Comparison of ENCODE assay signal across 1 cellular context in the genomic region with DNA sequence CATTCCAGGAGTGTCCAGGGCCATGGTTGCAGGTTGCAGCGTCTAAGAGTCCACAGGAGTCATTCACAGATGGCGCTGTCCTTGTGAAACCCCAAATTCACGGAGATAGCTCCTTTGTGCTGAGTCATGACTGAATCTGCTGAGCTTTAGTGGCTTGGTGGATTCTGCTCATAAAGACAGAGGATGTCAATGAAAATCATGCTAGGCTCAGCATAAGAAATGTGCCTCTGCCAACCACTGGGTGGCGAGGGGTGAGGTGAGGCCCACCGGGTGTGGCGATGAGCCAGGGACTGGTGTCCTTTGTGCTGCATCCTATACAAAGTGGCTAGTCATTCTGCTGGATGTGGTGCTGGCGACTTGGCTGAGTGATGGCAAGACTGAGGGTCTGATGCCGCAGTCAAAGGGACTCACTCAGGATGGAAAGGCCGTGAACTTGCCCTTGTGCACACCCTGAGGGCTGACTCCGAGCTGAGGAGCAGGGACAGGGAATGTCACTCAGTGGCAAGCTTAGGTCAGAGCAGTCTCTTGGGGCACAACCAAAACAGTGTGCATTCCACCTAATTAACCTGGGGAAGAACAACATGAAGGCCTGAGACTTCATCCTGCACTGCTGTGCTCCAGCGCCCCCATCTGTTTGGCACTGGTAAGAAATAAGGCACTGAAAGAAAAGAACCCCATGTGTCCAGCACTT.
TF ChIP-seq lines count a peak whose summit lies in the region.

No MANE protein-coding gene starts in this region.

TF ChIP-seq in K562, 482 proteins besides CTCF, POLR2A, EP300 and RAD21 (continued from another document and continues in another):
- no peak for TF ChIP-seq ZKSCAN1 (IDR thresholded peaks at IDR 0.05; ENCODE audit: low read depth, low read length)
- no peak for TF ChIP-seq RAD51 (IDR thresholded peaks at IDR 0.05; ENCODE audit: borderline replicate concordance, low read depth)
- no peak for TF ChIP-seq NELFE (IDR thresholded peaks at IDR 0.05; ENCODE audit: insufficient read depth, insufficient read length)
- TF ChIP-seq TEAD2 (tag; IDR thresholded peaks at IDR 0.05): no peak
- no peak for TF ChIP-seq FOXA3 (CRISPR knock-in tag; conservative IDR thresholded peaks at IDR 0.05 in 1 of 2, IDR thresholded peaks at IDR 0.05 in 1 of 2)
- TF ChIP-seq PTTG1 (tag; IDR thresholded peaks at IDR 0.05; ENCODE audit: low read depth): no peak
- no peak for TF ChIP-seq EHMT2 (IDR thresholded peaks at IDR 0.05)
- TF ChIP-seq, protein P1, sequence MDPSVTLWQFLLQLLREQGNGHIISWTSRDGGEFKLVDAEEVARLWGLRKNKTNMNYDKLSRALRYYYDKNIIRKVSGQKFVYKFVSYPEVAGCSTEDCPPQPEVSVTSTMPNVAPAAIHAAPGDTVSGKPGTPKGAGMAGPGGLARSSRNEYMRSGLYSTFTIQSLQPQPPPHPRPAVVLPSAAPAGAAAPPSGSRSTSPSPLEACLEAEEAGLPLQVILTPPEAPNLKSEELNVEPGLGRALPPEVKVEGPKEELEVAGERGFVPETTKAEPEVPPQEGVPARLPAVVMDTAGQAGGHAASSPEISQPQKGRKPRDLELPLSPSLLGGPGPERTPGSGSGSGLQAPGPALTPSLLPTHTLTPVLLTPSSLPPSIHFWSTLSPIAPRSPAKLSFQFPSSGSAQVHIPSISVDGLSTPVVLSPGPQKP (CRISPR knock-in tag; IDR thresholded peaks at IDR 0.05): no peak
- TF ChIP-seq YBX1 (IDR thresholded peaks at IDR 0.05): no peak
- no peak for TF ChIP-seq HNRNPH1 (optimal IDR thresholded peaks at IDR 0.05; ENCODE audit: low read depth, low read length)
- TF ChIP-seq DMBX1 (CRISPR knock-in tag; IDR thresholded peaks at IDR 0.05; ENCODE audit: borderline replicate concordance): no peak
- TF ChIP-seq, protein P2, sequence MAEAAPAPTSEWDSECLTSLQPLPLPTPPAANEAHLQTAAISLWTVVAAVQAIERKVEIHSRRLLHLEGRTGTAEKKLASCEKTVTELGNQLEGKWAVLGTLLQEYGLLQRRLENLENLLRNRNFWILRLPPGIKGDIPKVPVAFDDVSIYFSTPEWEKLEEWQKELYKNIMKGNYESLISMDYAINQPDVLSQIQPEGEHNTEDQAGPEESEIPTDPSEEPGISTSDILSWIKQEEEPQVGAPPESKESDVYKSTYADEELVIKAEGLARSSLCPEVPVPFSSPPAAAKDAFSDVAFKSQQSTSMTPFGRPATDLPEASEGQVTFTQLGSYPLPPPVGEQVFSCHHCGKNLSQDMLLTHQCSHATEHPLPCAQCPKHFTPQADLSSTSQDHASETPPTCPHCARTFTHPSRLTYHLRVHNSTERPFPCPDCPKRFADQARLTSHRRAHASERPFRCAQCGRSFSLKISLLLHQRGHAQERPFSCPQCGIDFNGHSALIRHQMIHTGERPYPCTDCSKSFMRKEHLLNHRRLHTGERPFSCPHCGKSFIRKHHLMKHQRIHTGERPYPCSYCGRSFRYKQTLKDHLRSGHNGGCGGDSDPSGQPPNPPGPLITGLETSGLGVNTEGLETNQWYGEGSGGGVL (CRISPR knock-in tag; IDR thresholded peaks at IDR 0.05): no peak
- TF ChIP-seq CBFB (CRISPR knock-in tag; IDR thresholded peaks at IDR 0.05): no peak; the same call in 1 of the 2 replicates
- 0 out of 2 replicates have a peak, but pooled peaks have one; percentile 37 for TF ChIP-seq DPF2 (IDR thresholded peaks at IDR 0.05)
- no peak for TF ChIP-seq MCM3 (IDR thresholded peaks at IDR 0.05)
- TF ChIP-seq RBM17 (IDR thresholded peaks at IDR 0.05; ENCODE audit: borderline replicate concordance, low read depth, low read length): no peak
- TF ChIP-seq MTA3 (IDR thresholded peaks at IDR 0.05; ENCODE audit: borderline replicate concordance): 0 out of 2 replicates have a peak, but pooled peaks have one; percentile 4
- TF ChIP-seq, protein P3, sequence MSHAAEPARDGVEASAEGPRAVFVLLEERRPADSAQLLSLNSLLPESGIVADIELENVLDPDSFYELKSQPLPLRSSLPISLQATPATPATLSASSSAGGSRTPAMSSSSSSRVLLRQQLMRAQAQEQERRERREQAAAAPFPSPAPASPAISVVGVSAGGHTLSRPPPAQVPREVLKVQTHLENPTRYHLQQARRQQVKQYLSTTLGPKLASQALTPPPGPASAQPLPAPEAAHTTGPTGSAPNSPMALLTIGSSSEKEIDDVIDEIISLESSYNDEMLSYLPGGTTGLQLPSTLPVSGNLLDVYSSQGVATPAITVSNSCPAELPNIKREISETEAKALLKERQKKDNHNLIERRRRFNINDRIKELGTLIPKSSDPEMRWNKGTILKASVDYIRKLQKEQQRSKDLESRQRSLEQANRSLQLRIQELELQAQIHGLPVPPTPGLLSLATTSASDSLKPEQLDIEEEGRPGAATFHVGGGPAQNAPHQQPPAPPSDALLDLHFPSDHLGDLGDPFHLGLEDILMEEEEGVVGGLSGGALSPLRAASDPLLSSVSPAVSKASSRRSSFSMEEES (CRISPR knock-in tag; IDR thresholded peaks at IDR 0.05): no peak
- TF ChIP-seq HDAC3 (IDR thresholded peaks at IDR 0.05; ENCODE audit: borderline replicate concordance, partially characterized antibody): no peak
- no peak for TF ChIP-seq SAFB (IDR thresholded peaks at IDR 0.05; ENCODE audit: borderline replicate concordance, low read depth, low read length)
- no peak for TF ChIP-seq ZNF445 (CRISPR knock-in tag; IDR thresholded peaks at IDR 0.05; ENCODE audit: low read depth)
- TF ChIP-seq, protein P4, sequence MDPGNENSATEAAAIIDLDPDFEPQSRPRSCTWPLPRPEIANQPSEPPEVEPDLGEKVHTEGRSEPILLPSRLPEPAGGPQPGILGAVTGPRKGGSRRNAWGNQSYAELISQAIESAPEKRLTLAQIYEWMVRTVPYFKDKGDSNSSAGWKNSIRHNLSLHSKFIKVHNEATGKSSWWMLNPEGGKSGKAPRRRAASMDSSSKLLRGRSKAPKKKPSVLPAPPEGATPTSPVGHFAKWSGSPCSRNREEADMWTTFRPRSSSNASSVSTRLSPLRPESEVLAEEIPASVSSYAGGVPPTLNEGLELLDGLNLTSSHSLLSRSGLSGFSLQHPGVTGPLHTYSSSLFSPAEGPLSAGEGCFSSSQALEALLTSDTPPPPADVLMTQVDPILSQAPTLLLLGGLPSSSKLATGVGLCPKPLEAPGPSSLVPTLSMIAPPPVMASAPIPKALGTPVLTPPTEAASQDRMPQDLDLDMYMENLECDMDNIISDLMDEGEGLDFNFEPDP (CRISPR knock-in tag; IDR thresholded peaks at IDR 0.05): no peak
- TF ChIP-seq, protein P5, sequence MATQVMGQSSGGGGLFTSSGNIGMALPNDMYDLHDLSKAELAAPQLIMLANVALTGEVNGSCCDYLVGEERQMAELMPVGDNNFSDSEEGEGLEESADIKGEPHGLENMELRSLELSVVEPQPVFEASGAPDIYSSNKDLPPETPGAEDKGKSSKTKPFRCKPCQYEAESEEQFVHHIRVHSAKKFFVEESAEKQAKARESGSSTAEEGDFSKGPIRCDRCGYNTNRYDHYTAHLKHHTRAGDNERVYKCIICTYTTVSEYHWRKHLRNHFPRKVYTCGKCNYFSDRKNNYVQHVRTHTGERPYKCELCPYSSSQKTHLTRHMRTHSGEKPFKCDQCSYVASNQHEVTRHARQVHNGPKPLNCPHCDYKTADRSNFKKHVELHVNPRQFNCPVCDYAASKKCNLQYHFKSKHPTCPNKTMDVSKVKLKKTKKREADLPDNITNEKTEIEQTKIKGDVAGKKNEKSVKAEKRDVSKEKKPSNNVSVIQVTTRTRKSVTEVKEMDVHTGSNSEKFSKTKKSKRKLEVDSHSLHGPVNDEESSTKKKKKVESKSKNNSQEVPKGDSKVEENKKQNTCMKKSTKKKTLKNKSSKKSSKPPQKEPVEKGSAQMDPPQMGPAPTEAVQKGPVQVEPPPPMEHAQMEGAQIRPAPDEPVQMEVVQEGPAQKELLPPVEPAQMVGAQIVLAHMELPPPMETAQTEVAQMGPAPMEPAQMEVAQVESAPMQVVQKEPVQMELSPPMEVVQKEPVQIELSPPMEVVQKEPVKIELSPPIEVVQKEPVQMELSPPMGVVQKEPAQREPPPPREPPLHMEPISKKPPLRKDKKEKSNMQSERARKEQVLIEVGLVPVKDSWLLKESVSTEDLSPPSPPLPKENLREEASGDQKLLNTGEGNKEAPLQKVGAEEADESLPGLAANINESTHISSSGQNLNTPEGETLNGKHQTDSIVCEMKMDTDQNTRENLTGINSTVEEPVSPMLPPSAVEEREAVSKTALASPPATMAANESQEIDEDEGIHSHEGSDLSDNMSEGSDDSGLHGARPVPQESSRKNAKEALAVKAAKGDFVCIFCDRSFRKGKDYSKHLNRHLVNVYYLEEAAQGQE (CRISPR knock-in tag; IDR thresholded peaks at IDR 0.05; ENCODE audit: low read depth): no peak
- no peak for TF ChIP-seq MTF1 (CRISPR knock-in tag; IDR thresholded peaks at IDR 0.05; ENCODE audit: borderline replicate concordance)
- no peak for TF ChIP-seq LCOR (CRISPR knock-in tag; IDR thresholded peaks at IDR 0.05)
- TF ChIP-seq MAFG (tag; conservative IDR thresholded peaks at IDR 0.05): peak; percentile 100
- no peak for TF ChIP-seq MBD2 (IDR thresholded peaks at IDR 0.05; ENCODE audit: borderline replicate concordance, low read depth)
- TF ChIP-seq KDM1A (IDR thresholded peaks at IDR 0.05): no peak
- TF ChIP-seq, protein P6, sequence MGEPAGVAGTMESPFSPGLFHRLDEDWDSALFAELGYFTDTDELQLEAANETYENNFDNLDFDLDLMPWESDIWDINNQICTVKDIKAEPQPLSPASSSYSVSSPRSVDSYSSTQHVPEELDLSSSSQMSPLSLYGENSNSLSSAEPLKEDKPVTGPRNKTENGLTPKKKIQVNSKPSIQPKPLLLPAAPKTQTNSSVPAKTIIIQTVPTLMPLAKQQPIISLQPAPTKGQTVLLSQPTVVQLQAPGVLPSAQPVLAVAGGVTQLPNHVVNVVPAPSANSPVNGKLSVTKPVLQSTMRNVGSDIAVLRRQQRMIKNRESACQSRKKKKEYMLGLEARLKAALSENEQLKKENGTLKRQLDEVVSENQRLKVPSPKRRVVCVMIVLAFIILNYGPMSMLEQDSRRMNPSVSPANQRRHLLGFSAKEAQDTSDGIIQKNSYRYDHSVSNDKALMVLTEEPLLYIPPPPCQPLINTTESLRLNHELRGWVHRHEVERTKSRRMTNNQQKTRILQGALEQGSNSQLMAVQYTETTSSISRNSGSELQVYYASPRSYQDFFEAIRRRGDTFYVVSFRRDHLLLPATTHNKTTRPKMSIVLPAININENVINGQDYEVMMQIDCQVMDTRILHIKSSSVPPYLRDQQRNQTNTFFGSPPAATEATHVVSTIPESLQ (CRISPR knock-in tag; IDR thresholded peaks at IDR 0.05): no peak
- 0 out of 4 replicates have a peak, but pooled peaks of 1 of the 2 experiments have one; percentile 44 for TF ChIP-seq HDAC1 (IDR thresholded peaks at IDR 0.05)
- TF ChIP-seq GTF2F1 (IDR thresholded peaks at IDR 0.05; ENCODE audit: low read depth, low read length): no peak
- no peak for TF ChIP-seq ZBTB8A (IDR thresholded peaks at IDR 0.05; ENCODE audit: partially characterized antibody)
- no peak for TF ChIP-seq RBBP5 (IDR thresholded peaks at IDR 0.05; ENCODE audit: borderline replicate concordance, insufficient read depth, low read length, poor library complexity, severe bottlenecking)
- TF ChIP-seq, protein P7, sequence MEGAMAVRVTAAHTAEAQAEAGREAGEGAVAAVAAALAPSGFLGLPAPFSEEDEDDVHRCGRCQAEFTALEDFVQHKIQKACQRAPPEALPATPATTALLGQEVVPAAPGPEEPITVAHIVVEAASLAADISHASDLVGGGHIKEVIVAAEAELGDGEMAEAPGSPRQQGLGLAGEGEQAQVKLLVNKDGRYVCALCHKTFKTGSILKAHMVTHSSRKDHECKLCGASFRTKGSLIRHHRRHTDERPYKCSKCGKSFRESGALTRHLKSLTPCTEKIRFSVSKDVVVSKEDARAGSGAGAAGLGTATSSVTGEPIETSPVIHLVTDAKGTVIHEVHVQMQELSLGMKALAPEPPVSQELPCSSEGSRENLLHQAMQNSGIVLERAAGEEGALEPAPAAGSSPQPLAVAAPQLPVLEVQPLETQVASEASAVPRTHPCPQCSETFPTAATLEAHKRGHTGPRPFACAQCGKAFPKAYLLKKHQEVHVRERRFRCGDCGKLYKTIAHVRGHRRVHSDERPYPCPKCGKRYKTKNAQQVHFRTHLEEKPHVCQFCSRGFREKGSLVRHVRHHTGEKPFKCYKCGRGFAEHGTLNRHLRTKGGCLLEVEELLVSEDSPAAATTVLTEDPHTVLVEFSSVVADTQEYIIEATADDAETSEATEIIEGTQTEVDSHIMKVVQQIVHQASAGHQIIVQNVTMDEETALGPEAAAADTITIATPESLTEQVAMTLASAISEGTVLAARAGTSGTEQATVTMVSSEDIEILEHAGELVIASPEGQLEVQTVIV (CRISPR knock-in tag; IDR thresholded peaks at IDR 0.05; ENCODE audit: borderline replicate concordance): no peak
- no peak for TF ChIP-seq IFI16 (CRISPR knock-in tag; IDR thresholded peaks at IDR 0.05)
- TF ChIP-seq MAFK (IDR thresholded peaks at IDR 0.05; ENCODE audit: low read length): peak; percentile 95
- TF ChIP-seq, protein P8, sequence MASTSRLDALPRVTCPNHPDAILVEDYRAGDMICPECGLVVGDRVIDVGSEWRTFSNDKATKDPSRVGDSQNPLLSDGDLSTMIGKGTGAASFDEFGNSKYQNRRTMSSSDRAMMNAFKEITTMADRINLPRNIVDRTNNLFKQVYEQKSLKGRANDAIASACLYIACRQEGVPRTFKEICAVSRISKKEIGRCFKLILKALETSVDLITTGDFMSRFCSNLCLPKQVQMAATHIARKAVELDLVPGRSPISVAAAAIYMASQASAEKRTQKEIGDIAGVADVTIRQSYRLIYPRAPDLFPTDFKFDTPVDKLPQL (IDR thresholded peaks at IDR 0.05; ENCODE audit: extremely low read depth, insufficient read length): no peak
- TF ChIP-seq ZNF584 (CRISPR knock-in tag; IDR thresholded peaks at IDR 0.05; ENCODE audit: low read depth): no peak
- TF ChIP-seq, protein P9, sequence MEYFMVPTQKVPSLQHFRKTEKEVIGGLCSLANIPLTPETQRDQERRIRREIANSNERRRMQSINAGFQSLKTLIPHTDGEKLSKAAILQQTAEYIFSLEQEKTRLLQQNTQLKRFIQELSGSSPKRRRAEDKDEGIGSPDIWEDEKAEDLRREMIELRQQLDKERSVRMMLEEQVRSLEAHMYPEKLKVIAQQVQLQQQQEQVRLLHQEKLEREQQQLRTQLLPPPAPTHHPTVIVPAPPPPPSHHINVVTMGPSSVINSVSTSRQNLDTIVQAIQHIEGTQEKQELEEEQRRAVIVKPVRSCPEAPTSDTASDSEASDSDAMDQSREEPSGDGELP (CRISPR knock-in tag; IDR thresholded peaks at IDR 0.05; ENCODE audit: borderline replicate concordance): no peak
- no peak for TF ChIP-seq KHSRP (IDR thresholded peaks at IDR 0.05)
- TF ChIP-seq ZBTB1 (CRISPR knock-in tag; IDR thresholded peaks at IDR 0.05; ENCODE audit: borderline replicate concordance, low read depth): no peak
- TF ChIP-seq CHD1 (IDR thresholded peaks at IDR 0.05; ENCODE audit: low read length): no peak
- TF ChIP-seq, protein P10, sequence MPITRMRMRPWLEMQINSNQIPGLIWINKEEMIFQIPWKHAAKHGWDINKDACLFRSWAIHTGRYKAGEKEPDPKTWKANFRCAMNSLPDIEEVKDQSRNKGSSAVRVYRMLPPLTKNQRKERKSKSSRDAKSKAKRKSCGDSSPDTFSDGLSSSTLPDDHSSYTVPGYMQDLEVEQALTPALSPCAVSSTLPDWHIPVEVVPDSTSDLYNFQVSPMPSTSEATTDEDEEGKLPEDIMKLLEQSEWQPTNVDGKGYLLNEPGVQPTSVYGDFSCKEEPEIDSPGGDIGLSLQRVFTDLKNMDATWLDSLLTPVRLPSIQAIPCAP (CRISPR knock-in tag; IDR thresholded peaks at IDR 0.05; ENCODE audit: borderline replicate concordance): no peak
- TF ChIP-seq CEBPB (tag; IDR thresholded peaks at IDR 0.05): 0 out of 2 replicates have a peak, but pooled peaks have one; percentile 14
- TF ChIP-seq GATAD2B (IDR thresholded peaks at IDR 0.05; ENCODE audit: borderline replicate concordance): no peak
- no peak for TF ChIP-seq MCM5 (IDR thresholded peaks at IDR 0.05; ENCODE audit: low read depth)
